ENCODE assay signal across 8 cellular contexts in genomic region chr12:57488397-57489156, GRCh38. TPM values are rescaled to one million over a fixed set of nuclear protein-coding genes. Genes with fewer than 3 reads are reported as not detected.
DNase-seq lines count a peak whose midpoint lies in the region; ATAC-seq and TF ChIP-seq lines count a peak whose summit lies in the region.

No MANE protein-coding gene starts in this region.

- H3K4me3 ChIP-seq in CD8-positive, alpha-beta memory T cell (ENCODE audit: low read length) = peak overlapping the region; percentile 86
- H3K4me3 ChIP-seq in LNCaP clone FGC (ENCODE audit: low read depth, low read length) = peak overlapping the region; percentile 98
- peak overlapping the region; percentile 99 for H3K4me3 ChIP-seq in choroid plexus epithelial cell (ENCODE audit: low read depth, low read length)

- intact Hi-C loops in sciatic nerve (cut with DNase I) = no loop called here

- H3K9me3 Mint-ChIP-seq in CD8-positive, alpha-beta memory T cell = no peaks in the 10 kb centered on the region

- H3K27ac Mint-ChIP-seq in CD8-positive, alpha-beta memory T cell = peak overlapping the region; percentile 80 to 99 (median 96)

- peaks cover 27 to 39% (median 30%) of the 10 kb centered on the region in 3 donors for H3K4me1 Mint-ChIP-seq in CD8-positive, alpha-beta memory T cell

- peaks cover 33% of the 10 kb centered on the region for H3K36me3 ChIP-seq in CD8-positive, alpha-beta memory T cell (ENCODE audit: insufficient read depth, low read length)

- H3K4me3 Mint-ChIP-seq in CD8-positive, alpha-beta memory T cell = peak overlapping the region; percentile 93 to 99 (median 97)

- ATAC-seq in sciatic nerve (no peak), GM19035 (IDR thresholded peaks at IDR 0.05; ENCODE audit: unreplicated experiment) (no peak)

- H3K27me3 Mint-ChIP-seq in CD8-positive, alpha-beta memory T cell = no peaks in the 10 kb centered on the region

- peak overlapping the region; percentile 71 for H3K27ac ChIP-seq in CD8-positive, alpha-beta memory T cell (ENCODE audit: low read depth, low read length)

- H3K27me3 ChIP-seq in CD8-positive, alpha-beta memory T cell (ENCODE audit: insufficient read depth, low read length, poor library complexity, severe bottlenecking) = no peaks in the 10 kb centered on the region

- no peak for DNase-seq in CD8-positive, alpha-beta memory T cell
- no peak for DNase-seq in LNCaP clone FGC (ENCODE audit: low read depth)
- DNase-seq in choroid plexus epithelial cell (ENCODE audit: low read depth) = peak; percentile 39
- peak; percentile 66 for DNase-seq in myocyte (ENCODE audit: low read depth)
- no peak for DNase-seq in MV-4-11 (lab: John Stamatoyannopoulos, UW)
- DNase-seq in sciatic nerve (ENCODE audit: low spot score) = no peak
- no peak for DNase-seq in dedifferentiated amniotic fluid mesenchymal stem cell (ENCODE audit: extremely low spot score)

- CTCF ChIA-PET in CD8-positive, alpha-beta memory T cell (lab: Charles Lee) = interaction anchor here (2.2 to 4.8 kb wide), 2 partner anchors 11 to 14 kb away, joined by 4 to 22 read pairs; no protein-coding TSS in a partner anchor

- no peaks in the 10 kb centered on the region for H3K9me3 ChIP-seq in CD8-positive, alpha-beta memory T cell (ENCODE audit: low read length)

- peaks cover 19% of the 10 kb centered on the region for H3K4me1 ChIP-seq in CD8-positive, alpha-beta memory T cell (ENCODE audit: insufficient read depth, low read length)

- peaks cover 5 to 49% (median 14%) of the 10 kb centered on the region in 3 donors for H3K36me3 Mint-ChIP-seq in CD8-positive, alpha-beta memory T cell

- POLR2A ChIA-PET in CD8-positive, alpha-beta memory T cell (lab: Charles Lee) = interaction anchor here (0.7 to 1.7 kb wide), 2 partner anchors 11 to 33 kb away, joined by 3 to 4 read pairs; partner anchors contain the start of gene INHBE

- TF ChIP-seq CTCF in LNCaP clone FGC (IDR thresholded peaks at IDR 0.05; ENCODE audit: control insufficient read depth, extremely low read depth, insufficient read depth) (no peak), choroid plexus epithelial cell (conservative IDR thresholded peaks at IDR 0.05; ENCODE audit: low read depth, low read length) (no peak)

RNA-seq across cellular contexts. Expression of gene MARS1, which starts 0.7 kb away (rescaled TPM):
- 100 to 1,000 TPM; 386 to 398 TPM for total RNA-seq in CD8-positive, alpha-beta memory T cell
- 89.8 TPM for polyA plus RNA-seq in CD8-positive, alpha-beta memory T cell
- 131 and 146 TPM in 2 replicates for total RNA-seq in myocyte
- 283 TPM for polyA plus RNA-seq in myocyte (2012)
- 121 TPM for total RNA-seq in sciatic nerve

RNA-seq across cellular contexts. Expression of gene ARHGAP9, which starts 8.9 kb away (rescaled TPM):
- 100 to 1,000 TPM; 116 to 121 TPM for total RNA-seq in CD8-positive, alpha-beta memory T cell
- 181 TPM for polyA plus RNA-seq in CD8-positive, alpha-beta memory T cell
- total RNA-seq in myocyte = 9.8 and 14.7 TPM in 2 replicates
- polyA plus RNA-seq in myocyte (2012) = 7.3 TPM
- total RNA-seq in sciatic nerve = 30.8 TPM

RNA-seq across cellular contexts. Expression of gene GLI1, which starts 29.0 kb away (rescaled TPM):
- total RNA-seq in CD8-positive, alpha-beta memory T cell = under 1 TPM; 0.55 to 0.75 TPM
- polyA plus RNA-seq in CD8-positive, alpha-beta memory T cell = 0.32 TPM
- total RNA-seq in myocyte (0.56 and 0.78 TPM in 2 replicates), sciatic nerve (47.7 TPM)
- polyA plus RNA-seq in myocyte (2012) = 10.0 TPM

RNA-seq across cellular contexts. Expression of gene DDIT3, which starts 31.7 kb away (rescaled TPM):
- 10 to 100 TPM; 12.7 to 13.2 TPM for total RNA-seq in CD8-positive, alpha-beta memory T cell
- 11.7 TPM for polyA plus RNA-seq in CD8-positive, alpha-beta memory T cell
- total RNA-seq in myocyte (30.0 and 37.1 TPM in 2 replicates), sciatic nerve (34.0 TPM)
- 128 TPM for polyA plus RNA-seq in myocyte (2012)

RNA-seq across cellular contexts. Expression of gene INHBE, which starts 33.5 kb away (rescaled TPM):
- total RNA-seq in CD8-positive, alpha-beta memory T cell = under 1 TPM; 0.38 to 0.61 TPM
- polyA plus RNA-seq in CD8-positive, alpha-beta memory T cell = not detected
- 12.2 and 15.7 TPM in 2 replicates for total RNA-seq in myocyte
- 16.6 TPM for polyA plus RNA-seq in myocyte (2012)
- total RNA-seq in sciatic nerve = not detected

Comparison
In these comparisons a context has a peak if more than half of its experiments do, and no peak if none do; other contexts are left out.
1. DNase-seq: peak in choroid plexus epithelial cell (single experiment) and myocyte (single experiment); none in CD8-positive, alpha-beta memory T cell (0 of 5), LNCaP clone FGC (single experiment), MV-4-11 (single experiment), sciatic nerve (single experiment) and dedifferentiated amniotic fluid mesenchymal stem cell (single experiment).
2. RNA of gene GLI1, which starts 29.0 kb away (total RNA-seq): 47.7 TPM in sciatic nerve (single experiment); 0.55 to 0.75 TPM in CD8-positive, alpha-beta memory T cell and 0.56 to 0.78 TPM in myocyte; every median in the first group is over 10 times any median in the second.
3. Peak in every context shown above with its lines, with median percentiles within 50 percentile points of each other: H3K4me3 ChIP-seq.